Comparison of ENCODE assay signal across 21 cellular contexts in genomic region chr5:143551765-143552164, GRCh38.
DNase-seq lines count a peak whose midpoint lies in the region; ATAC-seq, FAIRE-seq and TF ChIP-seq lines count a peak whose summit lies in the region.
"Had no signal": no experiment of that assay in that cellular context is flagged by ENCODE, and none has a peak within 500 bp of the region (broad histone marks: within the 10 kb centered on the region; RNA-seq: fewer than 3 reads in every experiment).

No MANE protein-coding gene starts in this region.

- H3F3A ChIP-seq in GM23248 (ENCODE audit: insufficient read depth) (peaks cover 60% of the 10 kb centered on the region), SK-N-SH (replicated peaks; ENCODE audit: insufficient read depth) (peaks cover 33% of the 10 kb centered on the region)

- no peak overlapping the region for H3K14ac ChIP-seq in mesenchymal stem cell (ENCODE audit: low read length in 2 of 2)

- no peak overlapping the region for H2BK120ac ChIP-seq in mesenchymal stem cell (ENCODE audit: low read depth, low read length)

- no peak overlapping the region for H3K9ac ChIP-seq in GM23248
- H3K9ac ChIP-seq in SK-N-SH: peak overlapping the region; percentile 12; the same call in 1 of the 2 replicates
- peak overlapping the region; percentile 44 for H3K9ac ChIP-seq in mesenchymal stem cell (ENCODE audit: low read length)

- H3K23ac ChIP-seq in mesenchymal stem cell (ENCODE audit: low read length in 2 of 2): no peak overlapping the region

- H2BK15ac ChIP-seq in mesenchymal stem cell (ENCODE audit: low read depth, poor library complexity, severe bottlenecking): no peak overlapping the region

- H2BK5ac ChIP-seq in mesenchymal stem cell (ENCODE audit: low read depth, low read length, poor library complexity, severe bottlenecking): no peak overlapping the region

- H3K27me3 ChIP-seq in GM23248 (replicated peaks; ENCODE audit: insufficient read depth) (no peaks in the 10 kb centered on the region), SK-N-SH (ENCODE audit: insufficient read depth) (no peaks in the 10 kb centered on the region), mesenchymal stem cell (ENCODE audit: control insufficient read depth in 1 of 2, insufficient read depth in 1 of 2, low read length in 2 of 2) (no peaks in the 10 kb centered on the region), left lung (no peaks in the 10 kb centered on the region)

- no peak overlapping the region for H3K4me3 Mint-ChIP-seq in stimulated activated memory B cell treated with anti-CD40 and anti-IgM and Interleukin-4, amounts not matched to agents 10 μg/mL and 1 μg/mL and 100 μg/mL, for 72 hours
- H3K4me3 Mint-ChIP-seq: B cell had no signal

- TF ChIP-seq POLR2A in A549 (IDR thresholded peaks at IDR 0.05; ENCODE audit: low read length): no peak

- H3K79me1 ChIP-seq in mesenchymal stem cell (replicated peaks; ENCODE audit: low read length, poor library complexity, severe bottlenecking): no peaks in the 10 kb centered on the region

- TF ChIP-seq CTCF in A549 (IDR thresholded peaks at IDR 0.05): no peak
- TF ChIP-seq CTCF in SK-N-SH (IDR thresholded peaks at IDR 0.05): no peak
- no peak for TF ChIP-seq CTCF in left lung (IDR thresholded peaks at IDR 0.05)

- POLR2A ChIA-PET in A549 (lab: Yijun Ruan, JAX) (no interaction called here), SK-N-SH (lab: Yijun Ruan, JAX) (no interaction called here)

- H3K18ac ChIP-seq in mesenchymal stem cell (ENCODE audit: low read depth in 1 of 2, low read length in 2 of 2): no peak overlapping the region

- H3K27me3 Mint-ChIP-seq in stimulated activated memory B cell treated with anti-CD40 and anti-IgM and Interleukin-4, amounts not matched to agents 10 μg/mL and 1 μg/mL and 100 μg/mL, for 72 hours: no peaks in the 10 kb centered on the region
- H3K27me3 Mint-ChIP-seq: B cell had no signal

- in situ Hi-C loops in GM23248 (cut with MboI): no loop called here

- peaks cover under 1% of the 10 kb centered on the region for H3K4me1 Mint-ChIP-seq in stimulated activated memory B cell treated with anti-CD40 and anti-IgM and Interleukin-4, amounts not matched to agents 10 μg/mL and 1 μg/mL and 100 μg/mL, for 72 hours
- H3K4me1 Mint-ChIP-seq: B cell had no signal

- no peak overlapping the region for H4K91ac ChIP-seq in mesenchymal stem cell (ENCODE audit: low read length)

- no peaks in the 10 kb centered on the region for H3K36me3 Mint-ChIP-seq in stimulated activated memory B cell treated with anti-CD40 and anti-IgM and Interleukin-4, amounts not matched to agents 10 μg/mL and 1 μg/mL and 100 μg/mL, for 72 hours

- TF ChIP-seq EP300 in A549 (IDR thresholded peaks at IDR 0.05) (no peak), SK-N-SH (IDR thresholded peaks at IDR 0.05; ENCODE audit: borderline replicate concordance in 1 of 2, low read depth in 1 of 2, low read length in 1 of 2) (peak in 1 of 2 experiments; percentile 76; a peak in 2 of 4 replicates)

- H3K9me3 Mint-ChIP-seq in stimulated activated memory B cell treated with anti-CD40 and anti-IgM and Interleukin-4, amounts not matched to agents 10 μg/mL and 1 μg/mL and 100 μg/mL, for 72 hours: peaks cover 6% of the 10 kb centered on the region

- H4K20me1 ChIP-seq in GM23248 (ENCODE audit: insufficient read depth): no peaks in the 10 kb centered on the region
- H4K20me1 ChIP-seq in SK-N-SH (ENCODE audit: insufficient read depth): no peaks in the 10 kb centered on the region

- intact Hi-C loops in left lung (cut with DNase I): no loop called here

- WGBS in A549 (ENCODE audit: missing lambda C conversion rate): 91% methylated on average over 3 of the region's 3 CpGs
- 21 to 23% methylated on average over 3 of the region's 3 CpGs for whole genome bisulfite sequencing in GM23248 (ENCODE audit: low coverage in 1 of 2, low lambda C conversion rate in 2 of 2, missing lambda C conversion rate in 2 of 2), 2 experiments
- 48% methylated on average over 3 of the region's 3 CpGs for WGBS in SK-N-SH (ENCODE audit: low lambda C conversion rate)
- WGBS in mesenchymal stem cell: 97% methylated on average over 2 of the region's 3 CpGs

- no peak for TF ChIP-seq RAD21 in A549 (conservative IDR thresholded peaks at IDR 0.05 in 1 of 2, IDR thresholded peaks at IDR 0.05 in 1 of 2)
- TF ChIP-seq RAD21 in SK-N-SH (IDR thresholded peaks at IDR 0.05; ENCODE audit: low read length): no peak

- no peaks in the 10 kb centered on the region for H3K79me2 ChIP-seq in GM23248 (ENCODE audit: insufficient read depth)
- no peaks in the 10 kb centered on the region for H3K79me2 ChIP-seq in SK-N-SH (ENCODE audit: insufficient read depth)

- peak overlapping the region; percentile 9 to 68; a peak in 4 of 6 replicates for H3K27ac ChIP-seq in A549
- H3K27ac ChIP-seq in GM23248: peak overlapping the region; percentile 49
- peak overlapping the region; percentile 67 to 73; a peak in 3 of 4 replicates for H3K27ac ChIP-seq in SK-N-SH (ENCODE audit: low read depth in 2 of 2, low read length in 1 of 2)
- H3K27ac ChIP-seq in mesenchymal stem cell (ENCODE audit: low read length, poor library complexity, severe bottlenecking): no peak overlapping the region
- H3K27ac ChIP-seq in left lung: no peak overlapping the region
- H3K27ac ChIP-seq: 22Rv1 had no signal

- H3K4me3 ChIP-seq in A549: no peak overlapping the region
- no peak overlapping the region for H3K4me3 ChIP-seq in GM23248
- no peak overlapping the region; a peak in 1 of 4 replicates for H3K4me3 ChIP-seq in SK-N-SH (ENCODE audit: low read depth in 2 of 2, low read length in 1 of 2)
- H3K4me3 ChIP-seq in mesenchymal stem cell (ENCODE audit: insufficient read depth in 1 of 2, low read depth in 1 of 2, low read length in 2 of 2): no peak overlapping the region
- no peak overlapping the region for H3K4me3 ChIP-seq in left lung
- H3K4me3 ChIP-seq: GM12878 had no signal

- H4K8ac ChIP-seq in mesenchymal stem cell (ENCODE audit: low read length): no peak overlapping the region

- no peak for ATAC-seq in A549
- ATAC-seq in stimulated activated memory B cell treated with anti-CD40 and anti-IgM and Interleukin-4, amounts not matched to agents 10 μg/mL and 1 μg/mL and 100 μg/mL, for 72 hours: no peak
- no peak for ATAC-seq in left lung
- ATAC-seq: GM12878, HepG2 had no signal

- no peaks in the 10 kb centered on the region for H3K36me3 ChIP-seq in GM23248 (ENCODE audit: low read depth)
- H3K36me3 ChIP-seq in SK-N-SH (replicated peaks in 1 of 2; ENCODE audit: control insufficient read depth in 1 of 2, insufficient read depth in 2 of 2, low read length in 1 of 2): no peaks in the 10 kb centered on the region
- H3K36me3 ChIP-seq in mesenchymal stem cell (ENCODE audit: control insufficient read depth in 1 of 2, insufficient read depth in 2 of 2, low read depth in 1 of 2, low read length in 2 of 2): no peaks in the 10 kb centered on the region
- H3K36me3 ChIP-seq in left lung: no peaks in the 10 kb centered on the region

- H3K4me1 ChIP-seq in A549 (peaks cover 44% of the 10 kb centered on the region), GM23248 (ENCODE audit: insufficient read depth) (peaks cover 56% of the 10 kb centered on the region), SK-N-SH (ENCODE audit: control insufficient read depth in 1 of 2, insufficient read depth in 2 of 2, low read depth in 1 of 2, low read length in 1 of 2) (peaks cover 0 to 33% of the 10 kb centered on the region in 2 experiments; a peak in 2 of 4 replicates), mesenchymal stem cell (ENCODE audit: control insufficient read depth, insufficient read depth, low read depth, low read length) (no peaks in the 10 kb centered on the region), left lung (peaks cover 0 to 17% of the 10 kb centered on the region in 2 donors)

- CTCF ChIA-PET in A549 (lab: Yijun Ruan, JAX) (interaction anchor here (0.9 kb wide), 1 partner anchor 9 kb away, joined by 3 read pairs; no protein-coding TSS in a partner anchor), SK-N-SH (lab: Yijun Ruan, JAX) (no interaction called here)

- no peak overlapping the region for H2AK5ac ChIP-seq in mesenchymal stem cell (ENCODE audit: low read length, severe bottlenecking)

- H3K9me3 ChIP-seq in A549: peaks cover 9% of the 10 kb centered on the region; the same call in 1 of the 3 replicates
- no peaks in the 10 kb centered on the region for H3K9me3 ChIP-seq in GM23248 (ENCODE audit: low read depth)
- no peaks in the 10 kb centered on the region for H3K9me3 ChIP-seq in SK-N-SH
- H3K9me3 ChIP-seq in mesenchymal stem cell (ENCODE audit: control insufficient read depth, low read length): no peaks in the 10 kb centered on the region
- H3K9me3 ChIP-seq in left lung: no peaks in the 10 kb centered on the region

- no peak for DNase-seq in A549 (ENCODE audit: low read depth in 1 of 2, low spot score in 1 of 2)
- DNase-seq in GM23248: peak; percentile 46
- DNase-seq in SK-N-SH: no peak
- no peak for DNase-seq in mesenchymal stem cell
- DNase-seq in SW480 (ENCODE audit: low spot score): no peak
- DNase-seq in left lung: no peak
- DNase-seq in occipital lobe (lab: John Stamatoyannopoulos, UW): no peak
- DNase-seq: H7, KBM-7, NCI-H1105 treated with DMSO at 0.1 percent for 48 hours, NCI-H2081, NCI-H2171 treated with DMSO at 0.1 percent for 48 hours, NCI-H526, OCI-M1, Right ventricle myocardium superior, SW 1271 had no signal

- H3K27ac Mint-ChIP-seq in stimulated activated memory B cell treated with anti-CD40 and anti-IgM and Interleukin-4, amounts not matched to agents 10 μg/mL and 1 μg/mL and 100 μg/mL, for 72 hours: no peak overlapping the region
- H3K27ac Mint-ChIP-seq: B cell had no signal

- no peak overlapping the region for H3K4ac ChIP-seq in mesenchymal stem cell (ENCODE audit: low read depth in 1 of 2, low read length in 2 of 2)

- H3K4me2 ChIP-seq in A549 (no peak overlapping the region), GM23248 (ENCODE audit: unreplicated experiment) (peak overlapping the region; percentile 32), SK-N-SH (peak overlapping the region; percentile 31; the same call in 1 of the 2 replicates), mesenchymal stem cell (ENCODE audit: low read length, poor library complexity, severe bottlenecking) (no peak overlapping the region)

- H2BK12ac ChIP-seq in mesenchymal stem cell (ENCODE audit: low read length in 2 of 2): no peak overlapping the region

- H3K9me2 ChIP-seq in GM23248 (ENCODE audit: insufficient read depth) (no peaks in the 10 kb centered on the region), SK-N-SH (no peaks in the 10 kb centered on the region)

- FAIRE-seq in A549 (lab: Jason Lieb, UNC): no peak
- FAIRE-seq: GM12878, HepG2 had no signal

- H2AFZ ChIP-seq in GM23248: 0 out of 2 replicates have a peak overlapping the region, but pooled peaks have one; percentile 9
- H2AFZ ChIP-seq in SK-N-SH (ENCODE audit: low read depth): peak overlapping the region; percentile 20; the same call in 1 of the 2 replicates
- no peak overlapping the region for H2AFZ ChIP-seq in mesenchymal stem cell (ENCODE audit: low read depth, low read length)

TF ChIP-seq in SK-N-SH, 30 proteins besides CTCF, POLR2A, EP300 and RAD21 (continues in another document):
- TF ChIP-seq TAF1 (IDR thresholded peaks at IDR 0.05; ENCODE audit: borderline replicate concordance, low read depth, low read length): no peak

Comparison
In these comparisons a context has a peak if more than half of its experiments do, and no peak if none do; other contexts are left out.
1. H3K27ac ChIP-seq: peak in A549 (2 of 2), GM23248 (single experiment) and SK-N-SH (2 of 2); none in mesenchymal stem cell (single experiment) and left lung (0 of 2).
2. H3K4me2 ChIP-seq: peak in GM23248 (single experiment) and SK-N-SH (single experiment); none in A549 (single experiment) and mesenchymal stem cell (single experiment).
3. Of the 12 proteins assayed by ChIP-seq in both A549 and SK-N-SH: peak only in A549: none; only in SK-N-SH: FOSL2 and PBX3; in both: none; in neither: 9; mixed calls (peak in some experiments, not most) for 1.